ENCODE assay signal across 1 cellular context in genomic region chr2:15615310-15615920, GRCh38.
TF ChIP-seq lines count a peak whose summit lies in the region.

No MANE protein-coding gene starts in this region.

TF ChIP-seq in K562, 482 proteins besides CTCF, POLR2A, EP300 and RAD21:
- no peak for TF ChIP-seq TCFL5 (CRISPR knock-in tag; conservative IDR thresholded peaks at IDR 0.05)
- TF ChIP-seq NR2C2 (CRISPR knock-in tag; IDR thresholded peaks at IDR 0.05) = no peak
- TF ChIP-seq NR2C2 (tag; IDR thresholded peaks at IDR 0.05) = no peak
- TF ChIP-seq ZNF133 (CRISPR knock-in tag; IDR thresholded peaks at IDR 0.05) = no peak
- TF ChIP-seq U2AF2 (optimal IDR thresholded peaks at IDR 0.05; ENCODE audit: low read depth, low read length) = no peak
- TF ChIP-seq ZSCAN29 (IDR thresholded peaks at IDR 0.05) = no peak
- no peak for TF ChIP-seq EHMT2 (IDR thresholded peaks at IDR 0.05)
- TF ChIP-seq, protein P1, sequence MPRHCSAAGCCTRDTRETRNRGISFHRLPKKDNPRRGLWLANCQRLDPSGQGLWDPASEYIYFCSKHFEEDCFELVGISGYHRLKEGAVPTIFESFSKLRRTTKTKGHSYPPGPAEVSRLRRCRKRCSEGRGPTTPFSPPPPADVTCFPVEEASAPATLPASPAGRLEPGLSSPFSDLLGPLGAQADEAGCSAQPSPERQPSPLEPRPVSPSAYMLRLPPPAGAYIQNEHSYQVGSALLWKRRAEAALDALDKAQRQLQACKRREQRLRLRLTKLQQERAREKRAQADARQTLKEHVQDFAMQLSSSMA (CRISPR knock-in tag; IDR thresholded peaks at IDR 0.05) = no peak
- TF ChIP-seq RBM22 (IDR thresholded peaks at IDR 0.05; ENCODE audit: low read depth, low read length, poor library complexity, severe bottlenecking) = no peak
- TF ChIP-seq KDM5B (IDR thresholded peaks at IDR 0.05; ENCODE audit: insufficient replicate concordance, low read depth, low read length) = no peak
- TF ChIP-seq ZFP36 (IDR thresholded peaks at IDR 0.05; ENCODE audit: low read depth, low read length, partially characterized antibody) = no peak
- TF ChIP-seq RB1 (IDR thresholded peaks at IDR 0.05; ENCODE audit: low read depth) = no peak
- TF ChIP-seq ZBTB11 (CRISPR knock-in tag; IDR thresholded peaks at IDR 0.05) = no peak
